ENCODE assay signal across 1 cellular context in genomic region chr13:45207319-45207718, GRCh38.
TF ChIP-seq lines count a peak whose summit lies in the region.

No MANE protein-coding gene starts in this region.

TF ChIP-seq in HepG2, 621 proteins besides CTCF, POLR2A, EP300 and RAD21:
- TF ChIP-seq ZFP41 (CRISPR knock-in tag; IDR thresholded peaks at IDR 0.05; ENCODE audit: borderline replicate concordance) (no peak), SRSF1 (optimal IDR thresholded peaks at IDR 0.05; ENCODE audit: low read depth, low read length) (no peak), ARHGAP35 (CRISPR knock-in tag; IDR thresholded peaks at IDR 0.05; ENCODE audit: borderline replicate concordance) (no peak), MTA3 (CRISPR knock-in tag; IDR thresholded peaks at IDR 0.05) (no peak), NFIB (CRISPR knock-in tag; IDR thresholded peaks at IDR 0.05; ENCODE audit: borderline replicate concordance) (no peak), ETV5 (CRISPR knock-in tag; IDR thresholded peaks at IDR 0.05; ENCODE audit: borderline replicate concordance) (no peak), ZNF850 (CRISPR knock-in tag; conservative IDR thresholded peaks at IDR 0.05) (no peak), GRHL1 (CRISPR knock-in tag; conservative IDR thresholded peaks at IDR 0.05) (no peak), TCF12 (IDR thresholded peaks at IDR 0.05) (no peak), TCF12 (CRISPR knock-in tag; IDR thresholded peaks at IDR 0.05) (no peak), E2F2 (CRISPR knock-in tag; IDR thresholded peaks at IDR 0.05; ENCODE audit: borderline replicate concordance) (no peak), ZNF121 (CRISPR knock-in tag; IDR thresholded peaks at IDR 0.05) (no peak)
TF ChIP-seq in HepG2: peak in this region for 0.
